In the genomic region with DNA sequence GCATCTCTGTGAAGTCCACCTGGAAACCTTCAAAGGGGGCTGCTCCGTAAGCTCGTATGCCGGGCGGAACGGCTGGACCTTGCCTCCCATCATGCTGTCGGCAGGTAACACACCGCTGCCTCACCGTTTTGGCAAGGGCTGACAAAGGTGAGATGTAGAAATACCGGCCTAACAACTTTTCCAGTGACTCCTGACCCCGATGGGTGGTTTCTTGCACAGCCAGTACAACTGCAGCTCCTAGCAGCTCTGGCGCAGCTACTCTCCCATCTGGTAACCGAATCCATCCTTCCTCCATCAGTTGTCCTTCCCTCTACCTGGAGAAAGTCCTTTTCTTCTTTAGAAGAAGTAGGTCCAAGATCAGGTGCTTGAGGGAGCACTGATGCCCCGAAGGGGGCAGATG, we compare ENCODE assay signal across 10 cellular contexts. TPM values are rescaled to one million over a fixed set of nuclear protein-coding genes. Genes with fewer than 3 reads are reported as not detected.
"Had no signal": no experiment of that assay in that cellular context is flagged by ENCODE, and none has a peak within 500 bp of the region (broad histone marks: within the 10 kb centered on the region; RNA-seq: fewer than 3 reads in every experiment).

No MANE protein-coding gene starts in this region.

RNA-seq across cellular contexts. Expression of a gene that starts 59.7 kb away (rescaled TPM):
- total RNA-seq: activated CD4-positive, alpha-beta memory T cell treated with anti-CD3 and anti-CD28 coated beads, Interleukin-2, amount 10 ng/mL, durations not matched to agents 7 days and 5 days; activated CD8-positive, alpha-beta memory T cell treated with anti-CD3 and anti-CD28 coated beads, Interleukin-2, amount 10 ng/mL, durations not matched to agents 7 days and 5 days; cardiac muscle cell; K562; MCF 10A; NCI-H460; RPMI7951; SJCRH30; T-helper 1 cell treated with Interleukin-12 subunit alpha and Interleukin-12 subunit beta and Interleukin-4 antibody, amounts not matched to agents 30 ng/mL and 1 ng/mL, for 36 hours; T-helper 2 cell treated with Interferon-gamma antibody and Interleukin-4, amounts not matched to agents 100 ng/mL and 5 ng/mL, for 36 hours had no signal
- polyA plus RNA-seq: cardiac muscle cell, K562 had no signal
